In the genomic region with DNA sequence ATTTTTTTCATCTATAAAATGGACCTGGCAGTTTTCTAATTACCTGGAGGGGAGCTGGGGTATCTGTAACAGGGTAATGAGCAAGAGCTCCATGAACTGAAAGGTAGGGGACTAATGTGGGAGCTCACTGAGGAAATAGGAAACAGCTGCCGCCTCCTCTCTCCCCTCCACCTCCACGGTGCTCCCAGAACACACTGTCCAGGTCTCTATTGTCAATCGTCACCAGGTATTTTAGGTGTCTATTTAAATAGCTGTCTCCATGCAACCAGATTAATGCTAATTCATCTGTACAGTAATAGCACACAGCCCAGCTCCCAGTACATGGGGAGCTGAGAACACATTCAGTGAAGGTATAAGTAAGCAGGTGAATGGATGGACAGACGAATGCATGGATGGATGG, we compare ENCODE assay signal across 24 cellular contexts.
"Had no signal": no experiment of that assay in that cellular context is flagged by ENCODE, and none has a peak within 500 bp of the region (broad histone marks: within the 10 kb centered on the region; RNA-seq: fewer than 3 reads in every experiment).

No MANE protein-coding gene starts in this region.

- H3K27ac ChIP-seq: neutrophil, ovary, prostate gland, right lobe of liver, sigmoid colon, stomach, thoracic aorta, thyroid gland, tibial nerve, upper lobe of left lung, vagina had no signal

- DNase-seq: naive thymus-derived CD8-positive, alpha-beta T cell; nephron progenitor cell; ovary; right cardiac atrium; right lobe of liver; sigmoid colon; small intestine; stimulated activated CD4-positive, alpha-beta T cell treated with anti-CD3 and anti-CD28 coated beads, Interleukin-15, amount 100 ng/mL, for 24 hours; stimulated activated CD4-positive, alpha-beta T cell treated with anti-CD3 and anti-CD28 coated beads, Interleukin-2, amount 100 ng/mL, for 24 hours; stimulated activated CD4-positive, alpha-beta T cell treated with anti-CD3 and anti-CD28 coated beads, Interleukin-2, amount 100 ng/mL, for 48 hours; stimulated activated CD4-positive, alpha-beta T cell treated with anti-CD3 and anti-CD28 coated beads, Interleukin-4, amount 100 ng/mL, for 24 hours; stimulated activated naive B cell treated with anti-CD40 and anti-IgM and Interleukin-4, amounts not matched to agents 10 μg/mL and 1 μg/mL and 100 μg/mL, for 72 hours; stimulated activated naive CD4-positive, alpha-beta T cell treated with Interleukin-2 at 50 U/mL for 16 hours; stomach; thyroid gland; trophoblast cell; upper lobe of left lung had no signal

- H3K36me3 ChIP-seq: neutrophil, ovary, prostate gland, right lobe of liver, sigmoid colon, stomach, thoracic aorta, thyroid gland, tibial nerve, upper lobe of left lung, vagina had no signal

- H3K4me1 ChIP-seq: prostate gland, right lobe of liver, sigmoid colon, stomach, thyroid gland, tibial nerve, upper lobe of left lung, vagina had no signal

- H3K9me3 ChIP-seq: neutrophil, ovary, prostate gland, right lobe of liver, sigmoid colon, stomach, thoracic aorta, thyroid gland, tibial nerve, upper lobe of left lung, vagina had no signal

- FAIRE-seq: small intestine had no signal

- ATAC-seq: naive thymus-derived CD8-positive, alpha-beta T cell; natural killer cell treated with Interleukin-12 subunit alpha and Interleukin-12 subunit beta and Interleukin-15 and Interleukin-18, amount 100 ng/mL, for 72 hours; right cardiac atrium; right lobe of liver; stimulated activated effector memory CD8-positive, alpha-beta T cell treated with anti-CD3 and anti-CD28 coated beads, Interleukin-12 subunit alpha, Interleukin-12 subunit beta, amount 100 ng/mL, for 72 hours; stimulated activated naive B cell treated with anti-CD40 and anti-IgM and Interleukin-4, amounts not matched to agents 10 μg/mL and 1 μg/mL and 100 μg/mL, for 72 hours had no signal

- H3K4me3 ChIP-seq: ovary, prostate gland, right lobe of liver, sigmoid colon, stomach, thoracic aorta, thyroid gland, tibial nerve, upper lobe of left lung, vagina had no signal

- H3K27me3 ChIP-seq: neutrophil, ovary, right lobe of liver, sigmoid colon, stomach, thyroid gland, tibial nerve, upper lobe of left lung, vagina had no signal
